8 cellular contexts compared by ENCODE assay signal in genomic region chr4:2794707-2795557, GRCh38. TPM values are rescaled to one million over a fixed set of nuclear protein-coding genes. Genes with fewer than 3 reads are reported as not detected.
DNase-seq lines count a peak whose midpoint lies in the region; ATAC-seq and TF ChIP-seq lines count a peak whose summit lies in the region.

No MANE protein-coding gene starts in this region.

- H3K36me3 ChIP-seq in HCT116 (ENCODE audit: control insufficient read depth in 1 of 2, insufficient read depth in 2 of 2, low read length in 2 of 2) = no peaks in the 10 kb centered on the region
- no peaks in the 10 kb centered on the region for H3K36me3 ChIP-seq in sigmoid colon

- H2AFZ ChIP-seq in HCT116 (ENCODE audit: low read depth, low read length, poor library complexity, severe bottlenecking) = no peak overlapping the region

- H3K27me3 ChIP-seq in HCT116 (ENCODE audit: insufficient read depth, low read length) (no peaks in the 10 kb centered on the region), sigmoid colon (no peaks in the 10 kb centered on the region)

- WGBS in sigmoid colon, 2 donors = 65 to 74% methylated on average over 12 of the region's 12 CpGs

- no TSS peak for BruUV-seq in HCT116 (replicated peaks; lab: Mats Ljungman, UMichigan)

- POLR2A ChIA-PET in HCT116 (lab: Charles Lee) = no interaction called here

- CTCF ChIA-PET in HCT116 (lab: Charles Lee) = no interaction called here

- no peaks in the 10 kb centered on the region for H3K9me2 ChIP-seq in HCT116 (ENCODE audit: insufficient read depth)

- ATAC-seq in HCT116 (no peak), GM19455 (IDR thresholded peaks at IDR 0.05; ENCODE audit: unreplicated experiment) (no peak)

- H3K4me3 ChIP-seq in HCT116 (replicated peaks in 1 of 2; ENCODE audit: low read depth in 1 of 2, low read length in 2 of 2) = no peak overlapping the region
- H3K4me3 ChIP-seq in WI38 (ENCODE audit: low read depth, low read length) = peak overlapping the region; percentile 74; the same call in 1 of the 2 replicates
- peak overlapping the region in 2 of 4 donors; percentile 71 to 76 for H3K4me3 ChIP-seq in sigmoid colon

- no peaks in the 10 kb centered on the region for H4K20me1 ChIP-seq in HCT116 (ENCODE audit: insufficient read depth)

- H3K27ac ChIP-seq in HCT116 (ENCODE audit: low read depth, low read length) (peak overlapping the region; percentile 12; the same call in 1 of the 2 replicates), sigmoid colon (peak overlapping the region; percentile 71 to 81 (median 79))

- no peak overlapping the region for H3K9ac ChIP-seq in HCT116 (ENCODE audit: low read length)

- no peak for TF ChIP-seq RAD21 in HCT116 (IDR thresholded peaks at IDR 0.05; ENCODE audit: low read depth)

- no peaks in the 10 kb centered on the region for H3K79me2 ChIP-seq in HCT116 (ENCODE audit: insufficient read depth, low read length)

- H3K4me1 ChIP-seq in HCT116 (ENCODE audit: control insufficient read depth in 1 of 2, insufficient read depth in 2 of 2, low read length in 2 of 2) (peaks cover 43 to 65% of the 10 kb centered on the region in 2 experiments), sigmoid colon (peaks cover 0 to 70% (median 62%) of the 10 kb centered on the region in 4 donors)

- peak overlapping the region; percentile 88 for H3K4me2 ChIP-seq in HCT116 (ENCODE audit: low read length)

- DNase-seq in HCT116 (ENCODE audit: low read depth, low spot score) (no peak), head of caudate nucleus (peak in 22 of 42 donors; percentile 30 to 76 (median 64)), sigmoid colon (peak; percentile 78), NCI-H2227 (lab: John Stamatoyannopoulos, UW; ENCODE audit: unreplicated experiment) (no peak), NCI-H345 treated with DMSO at 0.1 percent for 48 hours (lab: John Stamatoyannopoulos, UW; ENCODE audit: unreplicated experiment) (no peak), GM10266 (ENCODE audit: extremely low spot score) (no peak)

- RAD21 ChIA-PET in HCT116 (lab: Charles Lee; ENCODE audit: low non-redundant PET in 1 of 2, low total read pairs in 2 of 2, uncharacterized antibody in 2 of 2, unreplicated experiment in 2 of 2) = no interaction called here

- H3K9me3 ChIP-seq in HCT116 (ENCODE audit: control insufficient read depth in 1 of 2, insufficient read depth in 1 of 2, low read depth in 1 of 2, low read length in 2 of 2) = no peaks in the 10 kb centered on the region
- no peaks in the 10 kb centered on the region for H3K9me3 ChIP-seq in sigmoid colon

- TF ChIP-seq CTCF in HCT116 (IDR thresholded peaks at IDR 0.05 in 2 of 3, conservative IDR thresholded peaks at IDR 0.05 in 1 of 3; ENCODE audit: borderline replicate concordance in 1 of 3, insufficient read depth in 1 of 3, low read depth in 2 of 3, low read length in 2 of 3) (no peak), WI38 (IDR thresholded peaks at IDR 0.05; ENCODE audit: low read depth, low read length) (no peak), sigmoid colon (IDR thresholded peaks at IDR 0.05) (no peak), GM10266 (IDR thresholded peaks at IDR 0.05; ENCODE audit: control insufficient read depth, insufficient read depth, low read depth, missing control alignments) (no peak)

- no peak for TF ChIP-seq EP300 in sigmoid colon (IDR thresholded peaks at IDR 0.05)

- no peak for TF ChIP-seq POLR2A in HCT116 (IDR thresholded peaks at IDR 0.05; ENCODE audit: borderline replicate concordance, extremely low read depth, insufficient read depth, insufficient read length)
- TF ChIP-seq POLR2A in sigmoid colon (IDR thresholded peaks at IDR 0.05) = no peak

- intact Hi-C loops in HCT116 (cut with micrococcal nuclease) = no loop called here
- intact Hi-C loops in head of caudate nucleus (cut with DNase I) = no loop called here
- intact Hi-C loops in sigmoid colon (cut with DNase I) = loop anchor here (5.0 kb wide), 1 partner anchor 38 kb away; the partner anchor contains the start of gene TNIP2

TF ChIP-seq in HCT116, 20 proteins besides CTCF, POLR2A, EP300 and RAD21:
- TF ChIP-seq CBX3 (IDR thresholded peaks at IDR 0.05; ENCODE audit: low read depth) (no peak), ZNF274 (IDR thresholded peaks at IDR 0.05; ENCODE audit: low read depth, low read length) (no peak), SRF (IDR thresholded peaks at IDR 0.05; ENCODE audit: low read depth) (no peak), ZBTB33 (IDR thresholded peaks at IDR 0.05; ENCODE audit: extremely low read depth, insufficient replicate concordance, low read length) (no peak), FOSL1 (IDR thresholded peaks at IDR 0.05; ENCODE audit: low read depth) (no peak), SP1 (IDR thresholded peaks at IDR 0.05; ENCODE audit: low read depth) (no peak), YY1 (IDR thresholded peaks at IDR 0.05; ENCODE audit: extremely low read depth, insufficient replicate concordance, low read depth, low read length) (no peak), TCF7L2 (IDR thresholded peaks at IDR 0.05; ENCODE audit: borderline replicate concordance, extremely low read depth, insufficient read depth, insufficient read length) (no peak), JUND (IDR thresholded peaks at IDR 0.05) (no peak), ELF1 (IDR thresholded peaks at IDR 0.05; ENCODE audit: borderline replicate concordance, low read depth) (no peak), EZH2phosphoT487 (IDR thresholded peaks at IDR 0.05; ENCODE audit: borderline replicate concordance) (no peak), MAX (IDR thresholded peaks at IDR 0.05) (no peak), POLR2AphosphoS5 (IDR thresholded peaks at IDR 0.05; ENCODE audit: low read depth, low read length) (no peak), CEBPB (IDR thresholded peaks at IDR 0.05; ENCODE audit: low read depth) (no peak), EGR1 (IDR thresholded peaks at IDR 0.05; ENCODE audit: low read depth) (no peak), EZH2 (IDR thresholded peaks at IDR 0.05) (no peak), ATF3 (IDR thresholded peaks at IDR 0.05) (no peak), ZFX (IDR thresholded peaks at IDR 0.05) (no peak), REST (IDR thresholded peaks at IDR 0.05; ENCODE audit: low read depth) (no peak), SIN3A (IDR thresholded peaks at IDR 0.05; ENCODE audit: low read depth) (no peak)

RNA-seq across cellular contexts. Expression of gene SH3BP2, which starts 2.0 kb away (rescaled TPM):
- total RNA-seq in HCT116 (2021; ENCODE audit: unreplicated experiment) = 52.8 TPM
- 21.4 and 22.2 TPM in 2 replicates for polyA plus RNA-seq in HCT116 (2012)
- total RNA-seq in sigmoid colon = 10 to 100 TPM; 18.4 to 49.3 (median 24.2) TPM
- 10 to 100 TPM; 18.6 to 82.4 (median 35.6) TPM for polyA plus RNA-seq in sigmoid colon

RNA-seq across cellular contexts. Expression of gene TNIP2, which starts 38.8 kb away (rescaled TPM):
- total RNA-seq in HCT116 (2021; ENCODE audit: unreplicated experiment) (41.0 TPM), sigmoid colon (10 to 100 TPM; 56.3 to 68.8 (median 66.9) TPM)
- polyA plus RNA-seq in HCT116 (2012) = 44.4 and 46.7 TPM in 2 replicates
- polyA plus RNA-seq in sigmoid colon = 10 to 100 TPM; 51.7 to 65.0 (median 51.8) TPM

RNA-seq across cellular contexts. Expression of gene ADD1, which starts 48.7 kb away (rescaled TPM):
- total RNA-seq in HCT116 (2021; ENCODE audit: unreplicated experiment) (139 TPM), sigmoid colon (100 to 1,000 TPM; 166 to 378 (median 183) TPM)
- 99.5 and 110 TPM in 2 replicates for polyA plus RNA-seq in HCT116 (2012)
- 100 to 1,000 TPM; 113 to 162 (median 120) TPM for polyA plus RNA-seq in sigmoid colon

Comparison
In these comparisons a context has a peak if more than half of its experiments do, and no peak if none do; other contexts are left out.
1. DNase-seq: peak in head of caudate nucleus (22 of 42) and sigmoid colon (single experiment); none in HCT116 (single experiment), NCI-H2227 (single experiment), NCI-H345 treated with DMSO at 0.1 percent for 48 hours (single experiment) and GM10266 (single experiment).